ENCODE assay signal across 2 cellular contexts in genomic region chr10:103534621-103535498, GRCh38.
TF ChIP-seq lines count a peak whose summit lies in the region.

No MANE protein-coding gene starts in this region.

TF ChIP-seq in SK-N-SH, 30 proteins besides CTCF, POLR2A, EP300 and RAD21 (continued from another document):
- no peak for TF ChIP-seq USF1 (IDR thresholded peaks at IDR 0.05; ENCODE audit: borderline replicate concordance, low read depth)

TF ChIP-seq in SK-N-SH treated with all-trans-retinoic acid at 6 μM for 48 hours, 23 proteins besides CTCF, POLR2A, EP300 and RAD21 (continued from another document):
- TF ChIP-seq CSRNP3 (CRISPR knock-in tag; IDR thresholded peaks at IDR 0.05) (no peak), POU6F1 (CRISPR knock-in tag; IDR thresholded peaks at IDR 0.05; ENCODE audit: borderline replicate concordance, low read depth) (no peak), ZFP30 (CRISPR knock-in tag; IDR thresholded peaks at IDR 0.05) (no peak), GLIS3 (CRISPR knock-in tag; IDR thresholded peaks at IDR 0.05) (no peak), ZC3H10 (CRISPR knock-in tag; IDR thresholded peaks at IDR 0.05) (no peak), TSHZ2 (CRISPR knock-in tag; IDR thresholded peaks at IDR 0.05) (no peak), PPARA (CRISPR knock-in tag; IDR thresholded peaks at IDR 0.05; ENCODE audit: borderline replicate concordance) (no peak), ESRRG (CRISPR knock-in tag; IDR thresholded peaks at IDR 0.05) (no peak), CSDC2 (CRISPR knock-in tag; IDR thresholded peaks at IDR 0.05) (no peak), ZNF70 (CRISPR knock-in tag; IDR thresholded peaks at IDR 0.05) (no peak), BACH2 (CRISPR knock-in tag; IDR thresholded peaks at IDR 0.05; ENCODE audit: borderline replicate concordance) (no peak)
